Comparison of ENCODE assay signal across 19 cellular contexts in genomic region chr3:111592143-111592542, GRCh38. TPM values are rescaled to one million over a fixed set of nuclear protein-coding genes. Genes with fewer than 3 reads are reported as not detected.
DNase-seq lines count a peak whose midpoint lies in the region; ATAC-seq and TF ChIP-seq lines count a peak whose summit lies in the region.
"Had no signal": no experiment of that assay in that cellular context is flagged by ENCODE, and none has a peak within 500 bp of the region (broad histone marks: within the 10 kb centered on the region; RNA-seq: fewer than 3 reads in every experiment).

No MANE protein-coding gene starts in this region.

- H3K9me3 ChIP-seq in CD4-positive, alpha-beta T cell (ENCODE audit: control insufficient read depth, low read length), result no peaks in the 10 kb centered on the region
- H3K9me3 ChIP-seq: adrenal gland, colonic mucosa had no signal

- H3K79me2 ChIP-seq in ACC112 (ENCODE audit: control insufficient read depth, insufficient read depth, low read length, unreplicated experiment), result no peaks in the 10 kb centered on the region

- POLR2A ChIA-PET in CD4-positive, alpha-beta T cell (lab: Charles Lee), result no interaction called here
- POLR2A ChIA-PET in activated CD8-positive, alpha-beta T cell treated with anti-CD3 and anti-CD28 coated beads for 36 hours (lab: Charles Lee), result interaction anchor here (0.9 to 3.2 kb wide), 6 partner anchors 8 to 47 kb away, joined by 3 to 14 read pairs (median 4); no protein-coding TSS in a partner anchor

- peak overlapping the region; percentile 12 for H2AFZ ChIP-seq in ACC112 (ENCODE audit: low read length, unreplicated experiment)
- H2AFZ ChIP-seq: GM23248 had no signal

- no peaks in the 10 kb centered on the region for H3K27me3 Mint-ChIP-seq in CD4-positive, alpha-beta T cell
- no peaks in the 10 kb centered on the region for H3K27me3 Mint-ChIP-seq in activated CD8-positive, alpha-beta T cell treated with anti-CD3 and anti-CD28 coated beads for 36 hours

- H3K27ac ChIP-seq in ACC112 (ENCODE audit: low read depth, low read length) (peak overlapping the region; percentile 3; the same call in 1 of the 2 replicates), dorsolateral prefrontal cortex (no peak overlapping the region)
- no peak overlapping the region for H3K27ac ChIP-seq in CD4-positive, alpha-beta T cell (ENCODE audit: low read depth, low read length)
- H3K27ac ChIP-seq: adrenal gland, colonic mucosa, GM23248 had no signal

- peaks cover 92% of the 10 kb centered on the region for H3K36me3 Mint-ChIP-seq in CD4-positive, alpha-beta T cell (ENCODE audit: low read depth)
- H3K36me3 Mint-ChIP-seq in activated CD8-positive, alpha-beta T cell treated with anti-CD3 and anti-CD28 coated beads for 36 hours (ENCODE audit: low read depth), result peaks cover 83% of the 10 kb centered on the region
- H3K36me3 Mint-ChIP-seq: memory B cell had no signal

- H3K9me3 Mint-ChIP-seq in CD4-positive, alpha-beta T cell, result no peaks in the 10 kb centered on the region
- no peaks in the 10 kb centered on the region for H3K9me3 Mint-ChIP-seq in activated CD8-positive, alpha-beta T cell treated with anti-CD3 and anti-CD28 coated beads for 36 hours
- H3K9me3 Mint-ChIP-seq: memory B cell, neural crest cell had no signal

- H3K4me3 ChIP-seq in ACC112 (ENCODE audit: low read depth, low read length) (no peak overlapping the region), dorsolateral prefrontal cortex (no peak overlapping the region)
- H3K4me3 ChIP-seq: adrenal gland, colonic mucosa, GM23248 had no signal

- H3K27ac Mint-ChIP-seq in CD4-positive, alpha-beta T cell, result peak overlapping the region; percentile 78
- peak overlapping the region; percentile 97 for H3K27ac Mint-ChIP-seq in activated CD8-positive, alpha-beta T cell treated with anti-CD3 and anti-CD28 coated beads for 36 hours
- H3K27ac Mint-ChIP-seq: memory B cell had no signal

- DNase-seq in CD4-positive, alpha-beta T cell, result no peak
- no peak for DNase-seq in activated CD8-positive, alpha-beta T cell treated with anti-CD3 and anti-CD28 coated beads for 36 hours
- DNase-seq in iris pigment epithelial cell (ENCODE audit: low read depth) (peak; percentile 30), T1000 (lab: John Stamatoyannopoulos, UW) (no peak), dorsolateral prefrontal cortex (no peak)
- DNase-seq: adrenal gland; C1 segment of cervical spinal cord; colonic mucosa; DMS79 treated with DMSO at 0.1 percent for 48 hours; GM23248; NCI-H1436 treated with DMSO at 0.1 percent for 48 hours; SHP77; stimulated activated CD4-positive, alpha-beta T cell treated with anti-CD3 and anti-CD28 coated beads, Interleukin-15, amount 100 ng/mL, for 24 hours; substantia nigra had no signal

- peaks cover 61% of the 10 kb centered on the region for H3K4me1 ChIP-seq in ACC112 (ENCODE audit: control insufficient read depth, insufficient read depth, low read length, unreplicated experiment)
- H3K4me1 ChIP-seq: adrenal gland, colonic mucosa had no signal

- ATAC-seq in CD4-positive, alpha-beta T cell (ENCODE audit: poor library complexity), result no peak
- ATAC-seq in activated CD8-positive, alpha-beta T cell treated with anti-CD3 and anti-CD28 coated beads for 36 hours, result no peak
- ATAC-seq in HG03342 (IDR thresholded peaks at IDR 0.05; ENCODE audit: unreplicated experiment), result no peak

- H3K27me3 ChIP-seq in ACC112 (ENCODE audit: insufficient read depth, low read length), result no peaks in the 10 kb centered on the region
- H3K27me3 ChIP-seq in CD4-positive, alpha-beta T cell (ENCODE audit: control insufficient read depth, insufficient read depth, low read length), result no peaks in the 10 kb centered on the region
- H3K27me3 ChIP-seq in dorsolateral prefrontal cortex, result peaks cover 0 to 6% (median 0%) of the 10 kb centered on the region in 45 donors
- H3K27me3 ChIP-seq: adrenal gland, colonic mucosa had no signal

- intact Hi-C loops in CD4-positive, alpha-beta T cell (cut with DNase I, micrococcal nuclease), result no loop called here
- intact Hi-C loops in activated CD8-positive, alpha-beta T cell treated with anti-CD3 and anti-CD28 coated beads for 36 hours (cut with micrococcal nuclease), result no loop called here
- intact Hi-C loops in dorsolateral prefrontal cortex (cut with DNase I), result no loop called here

- CTCF ChIA-PET in CD4-positive, alpha-beta T cell (lab: Charles Lee), result interaction anchor here (1.2 kb wide), 1 partner anchor 24 kb away, joined by 10 read pairs; no protein-coding TSS in a partner anchor
- CTCF ChIA-PET in activated CD8-positive, alpha-beta T cell treated with anti-CD3 and anti-CD28 coated beads for 36 hours (lab: Charles Lee), result interaction anchor here (1.1 to 3.3 kb wide), 4 partner anchors 11 to 99 kb away, joined by 3 to 30 read pairs (median 8); no protein-coding TSS in a partner anchor

- no peak overlapping the region for H3K4me3 Mint-ChIP-seq in CD4-positive, alpha-beta T cell
- H3K4me3 Mint-ChIP-seq in activated CD8-positive, alpha-beta T cell treated with anti-CD3 and anti-CD28 coated beads for 36 hours, result peak overlapping the region; percentile 97
- H3K4me3 Mint-ChIP-seq: neural crest cell had no signal

- no peaks in the 10 kb centered on the region for H3K36me3 ChIP-seq in ACC112 (ENCODE audit: insufficient read depth, low read length)
- H3K36me3 ChIP-seq: adrenal gland, colonic mucosa had no signal

- H3K4me1 Mint-ChIP-seq in CD4-positive, alpha-beta T cell (ENCODE audit: low read depth), result peaks cover 50% of the 10 kb centered on the region
- peaks cover 64% of the 10 kb centered on the region for H3K4me1 Mint-ChIP-seq in activated CD8-positive, alpha-beta T cell treated with anti-CD3 and anti-CD28 coated beads for 36 hours (ENCODE audit: low read depth)
- H3K4me1 Mint-ChIP-seq: neural crest cell had no signal

- TF ChIP-seq CTCF in CD4-positive, alpha-beta T cell (IDR thresholded peaks at IDR 0.05), result no peak
- TF ChIP-seq CTCF in activated CD8-positive, alpha-beta T cell treated with anti-CD3 and anti-CD28 coated beads for 36 hours (IDR thresholded peaks at IDR 0.05), result no peak
- no peak for TF ChIP-seq CTCF in dorsolateral prefrontal cortex (IDR thresholded peaks at IDR 0.05 in 54 of 56, conservative IDR thresholded peaks at IDR 0.05 in 2 of 56; ENCODE audit: low read depth in 1 of 56, partially characterized antibody in 56 of 56)

RNA-seq across cellular contexts. Expression of gene ZBED2, which starts 3.0 kb away (rescaled TPM):
- total RNA-seq in CD4-positive, alpha-beta T cell, result under 1 TPM in 1 of 2 experiments, not detected in 1; 0.11 TPM
- 100 to 1,000 TPM; 226 to 235 TPM for total RNA-seq in activated CD8-positive, alpha-beta T cell treated with anti-CD3 and anti-CD28 coated beads for 36 hours
- total RNA-seq in dorsolateral prefrontal cortex, result under 1 TPM in 1 of 120 experiments, not detected in 119; 0.20 TPM
- total RNA-seq: GM23248, LHCN-M2, neural crest cell had no signal

RNA-seq across cellular contexts. Expression of gene CD96, which starts 50.1 kb away (rescaled TPM):
- 100 to 1,000 TPM; 194 to 205 TPM for total RNA-seq in CD4-positive, alpha-beta T cell
- 100 to 1,000 TPM; 142 to 147 TPM for total RNA-seq in activated CD8-positive, alpha-beta T cell treated with anti-CD3 and anti-CD28 coated beads for 36 hours
- total RNA-seq in dorsolateral prefrontal cortex, result 1 to 10 TPM in 15 of 120 experiments, under 1 TPM in 46, not detected in 59; 0.10 to 2.6 (median 0.60) TPM
- total RNA-seq: GM23248, neural crest cell had no signal

Comparison
In these comparisons a context has a peak if more than half of its experiments do, and no peak if none do; other contexts are left out.
1. RNA of gene ZBED2, which starts 3.0 kb away (total RNA-seq): 226 to 235 TPM in activated CD8-positive, alpha-beta T cell treated with anti-CD3 and anti-CD28 coated beads for 36 hours; 0.11 TPM in CD4-positive, alpha-beta T cell and 0.20 TPM in dorsolateral prefrontal cortex; every median in the first group is over 100 times any median in the second.
2. RNA of gene CD96, which starts 50.1 kb away (total RNA-seq): 194 to 205 TPM in CD4-positive, alpha-beta T cell and 142 to 147 TPM in activated CD8-positive, alpha-beta T cell treated with anti-CD3 and anti-CD28 coated beads for 36 hours; 0.10 to 2.6 TPM in dorsolateral prefrontal cortex; every median in the first group is over 10 times any median in the second.